ENCODE assay signal across 8 cellular contexts in the genomic region with DNA sequence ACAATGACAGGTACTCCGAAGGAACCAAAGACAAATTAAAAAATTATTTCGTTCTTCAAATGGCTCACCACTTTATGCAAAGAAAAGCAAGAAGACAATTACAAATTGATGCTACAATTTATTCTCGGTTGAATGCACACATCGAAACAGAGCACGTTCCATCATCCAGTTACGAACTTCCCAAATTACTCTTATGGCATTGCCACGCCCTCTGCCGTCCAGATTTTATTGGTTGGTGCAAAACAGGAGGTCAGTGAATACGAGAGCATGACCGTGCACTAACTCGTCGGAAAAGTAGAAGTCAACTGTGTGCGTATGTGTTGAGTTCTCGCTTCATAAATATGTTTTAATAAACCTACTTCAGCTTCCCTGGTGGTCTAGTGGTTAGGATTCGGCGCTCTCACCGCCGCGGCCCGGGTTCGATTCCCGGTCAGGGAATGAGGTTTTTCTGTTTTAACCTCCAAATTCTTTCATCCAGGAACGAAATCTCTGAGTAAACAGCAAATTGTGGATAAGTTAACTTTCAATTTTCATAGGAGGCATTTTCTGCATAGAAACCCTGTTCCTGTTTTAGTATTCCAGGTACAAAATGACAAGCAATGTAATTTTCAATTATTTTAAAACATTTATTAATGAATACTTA. TPM values are rescaled to one million over a fixed set of nuclear protein-coding genes. Genes with fewer than 3 reads are reported as not detected.
A peak's percentile ranks its signal among the peaks of the same experiment; 100 is the strongest.
DNase-seq lines count a peak whose midpoint lies in the region; ATAC-seq, FAIRE-seq and TF ChIP-seq lines count a peak whose summit lies in the region.

No MANE protein-coding gene starts in this region.

- H3K9me3 Mint-ChIP-seq in activated CD4-positive, alpha-beta T cell treated with anti-CD3 and anti-CD28 coated beads for 36 hours (ENCODE audit: low read depth): no peaks in the 10 kb centered on the region

- no peak for TF ChIP-seq POLR2A in GM12891 (IDR thresholded peaks at IDR 0.05; ENCODE audit: low read depth, low read length)

- CTCF ChIA-PET in activated CD4-positive, alpha-beta T cell treated with anti-CD3 and anti-CD28 coated beads for 36 hours (lab: Charles Lee): interaction anchor here (0.7 to 3.0 kb wide), 10 partner anchors 29 to 144 kb away, joined by 3 to 17 read pairs (median 4); partner anchors contain the start of gene TRIM27

- ATAC-seq in HG03103 (IDR thresholded peaks at IDR 0.05; ENCODE audit: low read depth, unreplicated experiment): peak; percentile 47
- ATAC-seq in activated CD4-positive, alpha-beta T cell treated with anti-CD3 and anti-CD28 coated beads for 36 hours: peak; percentile 42
- ATAC-seq in GM18873 (IDR thresholded peaks at IDR 0.05; ENCODE audit: low FRiP score, unreplicated experiment): no peak

- peak; percentile 40 for FAIRE-seq in GM12891 (lab: Jason Lieb, UNC)

- H3K36me3 Mint-ChIP-seq in activated CD4-positive, alpha-beta T cell treated with anti-CD3 and anti-CD28 coated beads for 36 hours (ENCODE audit: low read depth): peaks cover 8% of the 10 kb centered on the region

- H3K4me3 Mint-ChIP-seq in activated CD4-positive, alpha-beta T cell treated with anti-CD3 and anti-CD28 coated beads for 36 hours: peak overlapping the region; percentile 86

- H3K27ac Mint-ChIP-seq in activated CD4-positive, alpha-beta T cell treated with anti-CD3 and anti-CD28 coated beads for 36 hours: peak overlapping the region; percentile 79

- intact Hi-C loops in activated CD4-positive, alpha-beta T cell treated with anti-CD3 and anti-CD28 coated beads for 36 hours (cut with DNase I, micrococcal nuclease): loop anchor here (1.0 to 5.0 kb wide), 10 partner anchors 34 to 845 kb away; no protein-coding TSS in a partner anchor

- DNase-seq in GM12891 (ENCODE audit: insufficient read length, low spot score): peak; percentile 22
- DNase-seq in NCI-H446 (lab: John Stamatoyannopoulos, UW): peak; percentile 86 to 92
- peak; percentile 82 for DNase-seq in activated CD4-positive, alpha-beta T cell treated with anti-CD3 and anti-CD28 coated beads for 36 hours
- DNase-seq in kidney tubule cell (ENCODE audit: low spot score): peak; percentile 87
- peak; percentile 51 for DNase-seq in stimulated activated CD4-positive, alpha-beta T cell treated with anti-CD3 and anti-CD28 coated beads, Interleukin-15, amount 100 ng/mL, for 48 hours (ENCODE audit: low read depth in 2 of 2)

- peak overlapping the region; percentile 81 for H3K27ac ChIP-seq in cingulate gyrus (ENCODE audit: low read depth, low read length)

- peaks cover 42% of the 10 kb centered on the region for H3K4me1 Mint-ChIP-seq in activated CD4-positive, alpha-beta T cell treated with anti-CD3 and anti-CD28 coated beads for 36 hours

- POLR2A ChIA-PET in activated CD4-positive, alpha-beta T cell treated with anti-CD3 and anti-CD28 coated beads for 36 hours (lab: Charles Lee): no interaction called here

- peaks cover 47% of the 10 kb centered on the region for H3K27me3 Mint-ChIP-seq in activated CD4-positive, alpha-beta T cell treated with anti-CD3 and anti-CD28 coated beads for 36 hours

TF ChIP-seq in GM12891, 5 proteins besides CTCF, POLR2A, EP300 and RAD21:
- TF ChIP-seq SPI1 (IDR thresholded peaks at IDR 0.05; ENCODE audit: low read depth, low read length): no peak
- TF ChIP-seq PAX5 (IDR thresholded peaks at IDR 0.05; ENCODE audit: insufficient read depth, low read length, severe bottlenecking): no peak
- TF ChIP-seq TAF1 (IDR thresholded peaks at IDR 0.05; ENCODE audit: low read depth, low read length): no peak
- TF ChIP-seq POU2F2 (IDR thresholded peaks at IDR 0.05; ENCODE audit: low read depth, low read length): peak; percentile 46; the same call in 1 of the 2 replicates
- no peak for TF ChIP-seq POLR2AphosphoS5 (IDR thresholded peaks at IDR 0.05; ENCODE audit: low read depth, low read length)
TF ChIP-seq in GM12891: peak in this region for 1.

RNA-seq across cellular contexts. Expression of gene ZNF311, which starts 23.2 kb away (rescaled TPM):
- polyA plus RNA-seq in GM12891 (2012; ENCODE audit: low read depth, missing spikeins): not detected
- 1 to 10 TPM in 1 of 2 experiments, under 1 TPM in 1; 0.98 to 1.0 TPM for total RNA-seq in activated CD4-positive, alpha-beta T cell treated with anti-CD3 and anti-CD28 coated beads for 36 hours

RNA-seq across cellular contexts. Expression of gene TRIM27, which starts 58.2 kb away (rescaled TPM):
- 25.6 TPM for polyA plus RNA-seq in GM12891 (2012; ENCODE audit: low read depth, missing spikeins)
- 10 to 100 TPM; 48.5 to 54.6 TPM for total RNA-seq in activated CD4-positive, alpha-beta T cell treated with anti-CD3 and anti-CD28 coated beads for 36 hours

Comparison
In these comparisons a context has a peak if more than half of its experiments do, and no peak if none do; other contexts are left out.
1. DNase-seq: peak in every context shown above with its lines; median percentile 89 in NCI-H446; 87 in kidney tubule cell; 82 in activated CD4-positive, alpha-beta T cell treated with anti-CD3 and anti-CD28 coated beads for 36 hours; 51 in stimulated activated CD4-positive, alpha-beta T cell treated with anti-CD3 and anti-CD28 coated beads, Interleukin-15, amount 100 ng/mL, for 48 hours; 22 in GM12891.